Comparison of ENCODE assay signal across 8 cellular contexts in genomic region chr9:91361294-91362201, GRCh38. TPM values are rescaled to one million over a fixed set of nuclear protein-coding genes. Genes with fewer than 3 reads are reported as not detected.
DNase-seq lines count a peak whose midpoint lies in the region; ATAC-seq and TF ChIP-seq lines count a peak whose summit lies in the region.

A gene with protein sequence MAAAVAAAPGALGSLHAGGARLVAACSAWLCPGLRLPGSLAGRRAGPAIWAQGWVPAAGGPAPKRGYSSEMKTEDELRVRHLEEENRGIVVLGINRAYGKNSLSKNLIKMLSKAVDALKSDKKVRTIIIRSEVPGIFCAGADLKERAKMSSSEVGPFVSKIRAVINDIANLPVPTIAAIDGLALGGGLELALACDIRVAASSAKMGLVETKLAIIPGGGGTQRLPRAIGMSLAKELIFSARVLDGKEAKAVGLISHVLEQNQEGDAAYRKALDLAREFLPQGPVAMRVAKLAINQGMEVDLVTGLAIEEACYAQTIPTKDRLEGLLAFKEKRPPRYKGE (minus strand): TSS chr9:91361918. CDS start chr9:91361889, 29 bp downstream.

- in situ Hi-C loops in IMR-90 (cut with MboI; ENCODE audit: low sequenced_read_pairs) (no loop called here), SK-MEL-5 (cut with HindIII; ENCODE audit: low pct_unique_long_range_greater_than_20kb, low sequenced_read_pairs) (no loop called here)

- H3K4ac ChIP-seq in IMR-90 (ENCODE audit: low read depth, low read length) (peak within 1 kb of the TSS; percentile 67), neuronal stem cell (ENCODE audit: low read length) (no peak within 1 kb of the TSS)

- H3K36me3 ChIP-seq in DOHH2 (ENCODE audit: control insufficient read depth, low read length) (peaks cover 22% of the 10 kb centered on the region), IMR-90 (ENCODE audit: control insufficient read depth, insufficient read depth, low read length) (0 out of 2 replicates have a peak, but pooled peaks cover 1% of the 10 kb centered on the region), neuronal stem cell (replicated peaks in 1 of 2; ENCODE audit: control insufficient read depth in 2 of 2, insufficient read depth in 2 of 2, low read length in 2 of 2) (peaks cover 0 to 16% of the 10 kb centered on the region in 2 donors), subcutaneous abdominal adipose tissue (ENCODE audit: control insufficient read depth in 5 of 5, insufficient read depth in 5 of 5, low read length in 5 of 5) (peaks cover 0 to 10% (median 6%) of the 10 kb centered on the region in 5 donors)

- no TSS peak for BruUV-seq in IMR-90 (replicated peaks; lab: Mats Ljungman, UMichigan)

- peak within 1 kb of the TSS; percentile 19; the same call in 1 of the 2 replicates for H3K27ac ChIP-seq in DOHH2 (ENCODE audit: low read depth, low read length)
- H3K27ac ChIP-seq in IMR-90 (ENCODE audit: insufficient read depth, low read length) = peak within 1 kb of the TSS; percentile 80
- peak within 1 kb of the TSS; percentile 42 for H3K27ac ChIP-seq in neuronal stem cell (replicated peaks; ENCODE audit: low read length)
- H3K27ac ChIP-seq in subcutaneous abdominal adipose tissue (ENCODE audit: low read depth, low read length) = peak within 1 kb of the TSS; percentile 64

- WGBS in IMR-90 (ENCODE audit: extremely low coverage in 2 of 2, insufficient read length in 1 of 2), 2 experiments = 0% methylated on average over 33 of the region's 86 CpGs; no CpG with 5 or more reads in 1 of the 2 experiments
- no CpG with 5 or more reads among the region's 86 CpGs for WGBS in neuronal stem cell (ENCODE audit: extremely low coverage in 2 of 2, insufficient read length in 2 of 2, insufficient replicate concordance in 1 of 2), 2 donors

- peak; percentile 75; the same call in 1 of the 2 replicates for TF ChIP-seq POLR2A in IMR-90 (IDR thresholded peaks at IDR 0.05; ENCODE audit: low read depth, low read length)

- no peak for TF ChIP-seq CTCF in DOHH2 (IDR thresholded peaks at IDR 0.05; ENCODE audit: low read depth, low read length, poor library complexity, severe bottlenecking)
- no peak for TF ChIP-seq CTCF in IMR-90 (conservative IDR thresholded peaks at IDR 0.05; ENCODE audit: low read depth, low read length)

- H3K56ac ChIP-seq in IMR-90 (ENCODE audit: extremely low read depth, insufficient read depth, low read length) = peak within 1 kb of the TSS; percentile 24; the same call in 1 of the 2 replicates

- intact Hi-C loops in IMR-90 (cut with micrococcal nuclease) = loop anchor here (2.0 kb wide), 1 partner anchor 61 kb away; the partner anchor contains the start of gene NFIL3

- H4K91ac ChIP-seq in IMR-90 (ENCODE audit: insufficient read depth, low read depth, low read length) (peak within 1 kb of the TSS; percentile 56), neuronal stem cell (ENCODE audit: low read depth, low read length, poor library complexity) (no peak within 1 kb of the TSS)

- H2BK5ac ChIP-seq in IMR-90 (ENCODE audit: low read depth, low read length, poor library complexity, severe bottlenecking) (peak within 1 kb of the TSS; percentile 74), neuronal stem cell (ENCODE audit: low read length) (peak within 1 kb of the TSS; percentile 91)

- H3F3A ChIP-seq in DOHH2 (ENCODE audit: control insufficient read depth, insufficient read depth) = no peaks in the 10 kb centered on the region

- CTCF ChIA-PET in IMR-90 (lab: Yijun Ruan, JAX) = interaction anchor here (2.1 kb wide), 1 partner anchor 272 kb away, joined by 6 read pairs; no protein-coding TSS in a partner anchor

- ATAC-seq in GM21528 (IDR thresholded peaks at IDR 0.05; ENCODE audit: low FRiP score, unreplicated experiment) (peak; percentile 83), IMR-90 (ENCODE audit: low read depth) (peak; percentile 100)

- H3K9ac ChIP-seq in IMR-90 (ENCODE audit: low read depth, low read length) = peak within 1 kb of the TSS; percentile 87
- peak within 1 kb of the TSS; percentile 97 for H3K9ac ChIP-seq in neuronal stem cell (ENCODE audit: low read depth, low read length, poor library complexity)
- H3K9ac ChIP-seq in subcutaneous abdominal adipose tissue (ENCODE audit: low read length in 5 of 5) = peak within 1 kb of the TSS; percentile 63 to 97 (median 90)

- DNase-seq in IMR-90 = peak; percentile 67
- DNase-seq in SK-MEL-5 (ENCODE audit: low read depth, low spot score) = peak; percentile 82
- peak; percentile 50 to 81 (median 68) for DNase-seq in activated naive CD4-positive, alpha-beta T cell (lab: John Stamatoyannopoulos, UW)
- DNase-seq in foreskin melanocyte = peak; percentile 60
- peak; percentile 75 for DNase-seq in neuronal stem cell (ENCODE audit: low spot score)

- POLR2A ChIA-PET in IMR-90 (lab: Charles Lee; ENCODE audit: unreplicated experiment) = no interaction called here

- H3K79me1 ChIP-seq in IMR-90 (ENCODE audit: low read depth in 1 of 2, low read length in 2 of 2) (peaks cover 24 to 53% of the 10 kb centered on the region in 2 experiments), neuronal stem cell (ENCODE audit: low read depth, low read length) (no peaks in the 10 kb centered on the region)

- H3K14ac ChIP-seq in IMR-90 (replicated peaks; ENCODE audit: low read depth, low read length) = peak within 1 kb of the TSS; percentile 60
- H3K14ac ChIP-seq in neuronal stem cell (ENCODE audit: low read length) = peak within 1 kb of the TSS; percentile 86

- H3K9me3 ChIP-seq in DOHH2 (ENCODE audit: control insufficient read depth, insufficient read depth, low read length) (no peaks in the 10 kb centered on the region), IMR-90 (ENCODE audit: control insufficient read depth, insufficient read depth, low read length) (no peaks in the 10 kb centered on the region), neuronal stem cell (replicated peaks in 1 of 2; ENCODE audit: control insufficient read depth in 2 of 2, insufficient read depth in 1 of 2, low read depth in 1 of 2, low read length in 2 of 2) (peaks cover 0 to 5% of the 10 kb centered on the region in 2 donors), subcutaneous abdominal adipose tissue (ENCODE audit: control insufficient read depth in 5 of 5, low read length in 5 of 5) (no peaks in the 10 kb centered on the region)

- H2AFZ ChIP-seq in IMR-90 (replicated peaks; ENCODE audit: low read length, poor library complexity) = peak within 1 kb of the TSS; percentile 96
- peak within 1 kb of the TSS; percentile 97 for H2AFZ ChIP-seq in neuronal stem cell (ENCODE audit: low read length)

- H2AK5ac ChIP-seq in IMR-90 (ENCODE audit: low read depth, low read length) = 0 out of 2 replicates have a peak within 1 kb of the TSS, but pooled peaks have one; percentile 2
- H2AK5ac ChIP-seq in neuronal stem cell (ENCODE audit: low read depth, low read length) = no peak within 1 kb of the TSS

- dilution Hi-C loops in IMR-90 (cut with HindIII; ENCODE audit: low sequenced_read_pairs, unreplicated experiment) = no loop called here

- H4K20me1 ChIP-seq in DOHH2 (ENCODE audit: control insufficient read depth, insufficient read depth, low read depth, low read length) (no peaks in the 10 kb centered on the region), IMR-90 (ENCODE audit: insufficient read depth, low read length) (no peaks in the 10 kb centered on the region)

- H3K18ac ChIP-seq in IMR-90 (ENCODE audit: low read depth, low read length) (peak within 1 kb of the TSS; percentile 51), neuronal stem cell (ENCODE audit: low read length) (peak within 1 kb of the TSS; percentile 94)

- H4K8ac ChIP-seq in IMR-90 (ENCODE audit: low read depth in 2 of 2, low read length in 2 of 2) (peak within 1 kb of the TSS; percentile 97), neuronal stem cell (ENCODE audit: low read depth, low read length) (no peak within 1 kb of the TSS)

- peaks cover 16% of the 10 kb centered on the region for H3K9me1 ChIP-seq in IMR-90 (ENCODE audit: insufficient read depth, low read length)

- H3K4me2 ChIP-seq in DOHH2 (ENCODE audit: low read length) = peak within 1 kb of the TSS; percentile 94
- H3K4me2 ChIP-seq in IMR-90 (ENCODE audit: low read depth, low read length) = peak within 1 kb of the TSS; percentile 99
- H3K4me2 ChIP-seq in neuronal stem cell (ENCODE audit: insufficient read depth, low read length, poor library complexity, severe bottlenecking) = peak within 1 kb of the TSS; percentile 71

- peak within 1 kb of the TSS; percentile 96 for H4K5ac ChIP-seq in IMR-90 (ENCODE audit: low read depth, low read length)

- peaks cover 23% of the 10 kb centered on the region for H3K4me1 ChIP-seq in DOHH2 (ENCODE audit: control insufficient read depth, low read length)
- peaks cover 6% of the 10 kb centered on the region for H3K4me1 ChIP-seq in IMR-90 (ENCODE audit: control insufficient read depth, insufficient read depth, low read length)
- peaks cover 4 to 8% of the 10 kb centered on the region in 2 donors for H3K4me1 ChIP-seq in neuronal stem cell (ENCODE audit: control insufficient read depth in 2 of 2, insufficient read depth in 1 of 2, low read depth in 1 of 2, low read length in 2 of 2)
- H3K4me1 ChIP-seq in subcutaneous abdominal adipose tissue (ENCODE audit: control insufficient read depth in 5 of 5, insufficient read depth in 5 of 5, low read length in 5 of 5) = peaks cover 0 to 27% (median 21%) of the 10 kb centered on the region in 5 donors

- H3K9me2 ChIP-seq in DOHH2 (replicated peaks; ENCODE audit: control insufficient read depth, low read length) = no peaks in the 10 kb centered on the region

- H2BK15ac ChIP-seq in IMR-90 (ENCODE audit: low read depth, low read length) (peak within 1 kb of the TSS; percentile 71; the same call in 1 of the 3 replicates), neuronal stem cell (ENCODE audit: low read length) (peak within 1 kb of the TSS; percentile 41)

- no peak for TF ChIP-seq RAD21 in IMR-90 (IDR thresholded peaks at IDR 0.05; ENCODE audit: low read length)

- peaks cover 48% of the 10 kb centered on the region for H3K79me2 ChIP-seq in DOHH2 (ENCODE audit: control insufficient read depth, low read length)

- H2AK9ac ChIP-seq in IMR-90 (replicated peaks; ENCODE audit: low read depth, low read length, poor library complexity) = peak within 1 kb of the TSS; percentile 81

- peak within 1 kb of the TSS; percentile 83 for H3K4me3 ChIP-seq in DOHH2 (ENCODE audit: low read length)
- peak within 1 kb of the TSS; percentile 100 for H3K4me3 ChIP-seq in IMR-90 (ENCODE audit: insufficient read depth, low read depth, low read length)
- H3K4me3 ChIP-seq in neuronal stem cell (ENCODE audit: low read length in 2 of 2) = peak within 1 kb of the TSS; percentile 88 to 99
- peak within 1 kb of the TSS; percentile 95 to 99 (median 97) for H3K4me3 ChIP-seq in subcutaneous abdominal adipose tissue (ENCODE audit: low read depth in 1 of 5, low read length in 5 of 5)

- peak within 1 kb of the TSS; percentile 73 for H2BK20ac ChIP-seq in IMR-90 (ENCODE audit: low read depth, low read length)

- H2BK120ac ChIP-seq in IMR-90 (ENCODE audit: low read depth, low read length) (peak within 1 kb of the TSS; percentile 72), neuronal stem cell (ENCODE audit: low read depth, low read length) (no peak within 1 kb of the TSS)

- H3K27me3 ChIP-seq in DOHH2 (ENCODE audit: control insufficient read depth, low read length) (no peaks in the 10 kb centered on the region), IMR-90 (ENCODE audit: control insufficient read depth, insufficient read depth, low read length) (no peaks in the 10 kb centered on the region), neuronal stem cell (ENCODE audit: control insufficient read depth in 3 of 3, insufficient read depth in 3 of 3, low read depth in 1 of 3, low read length in 3 of 3) (no peaks in the 10 kb centered on the region), subcutaneous abdominal adipose tissue (ENCODE audit: control insufficient read depth in 5 of 5, insufficient read depth in 4 of 5, low read length in 5 of 5) (no peaks in the 10 kb centered on the region)

- H3K23ac ChIP-seq in IMR-90 (ENCODE audit: low read depth, low read length) = peak within 1 kb of the TSS; percentile 84
- H3K23ac ChIP-seq in neuronal stem cell (ENCODE audit: low read depth, low read length, poor library complexity) = peak within 1 kb of the TSS; percentile 62

- H2BK12ac ChIP-seq in neuronal stem cell (ENCODE audit: low read length) = no peak within 1 kb of the TSS

RNA-seq across cellular contexts. Expression of the gene that starts here (rescaled TPM):
- total RNA-seq in IMR-90 (2012; rRNA removed) = 8.1 and 12.8 TPM in 2 replicates
- polyA plus RNA-seq in IMR-90 (2012; rRNA removed) = 5.7 and 5.9 TPM in 2 replicates
- 3.6 and 6.3 TPM in 2 replicates for polyA plus RNA-seq in IMR-90 (2012; cell fraction: cytosol; rRNA removed)
- 4.0 and 11.1 TPM in 2 replicates for polyA plus RNA-seq in IMR-90 (2012; cell fraction: nucleus; rRNA removed; ENCODE audit: low replicate concordance)
- 29.7 and 29.9 TPM in 2 replicates for total RNA-seq in SK-MEL-5 (2014; rRNA removed; shearing (Covaris generic))
- 18.0 and 19.0 TPM in 2 replicates for polyA plus RNA-seq in SK-MEL-5 (2015; cell fraction: cytosol; rRNA removed)
- polyA plus RNA-seq in SK-MEL-5 (2015; cell fraction: nucleus; rRNA removed) = 29.8 and 52.7 TPM in 2 replicates
- polyA plus RNA-seq in neuronal stem cell (2013, experiment 1 of 2) = 12.7 TPM
- 12.6 TPM for polyA plus RNA-seq in neuronal stem cell (2013, experiment 2 of 2)

Comparison
In these comparisons a context has a peak if more than half of its experiments do, and no peak if none do; other contexts are left out.
1. Peak in every context shown above with its lines: DNase-seq, ATAC-seq, H3K4me3 ChIP-seq and H3K27ac ChIP-seq.
2. H3K27ac ChIP-seq: peak in every context shown above with its lines; median percentile 80 in IMR-90; 64 in subcutaneous abdominal adipose tissue; 42 in neuronal stem cell; 19 in DOHH2.